Comparison of ENCODE assay signal across 12 cellular contexts in the genomic region with DNA sequence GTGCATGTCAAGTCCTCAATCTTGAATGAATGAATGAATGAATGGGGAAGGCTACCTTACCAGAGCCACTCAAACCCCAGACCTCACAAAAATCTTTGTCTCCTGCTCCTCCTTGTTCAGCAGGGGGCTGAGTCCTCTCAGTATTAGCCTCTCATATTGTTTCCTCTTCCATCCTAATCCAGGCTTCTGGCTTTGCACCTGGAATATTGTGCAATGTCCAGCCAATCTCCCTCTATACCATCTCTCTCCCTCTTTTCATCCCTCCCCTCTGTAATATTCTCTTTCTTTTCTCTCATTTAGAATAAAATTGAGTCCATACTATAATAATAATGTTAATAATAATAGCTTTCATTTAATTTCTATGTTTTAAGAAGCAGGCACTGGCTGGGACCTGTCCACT. TPM values are rescaled to one million over a fixed set of nuclear protein-coding genes. Genes with fewer than 3 reads are reported as not detected.
DNase-seq lines count a peak whose midpoint lies in the region; ATAC-seq and TF ChIP-seq lines count a peak whose summit lies in the region.
"Had no signal": no experiment of that assay in that cellular context is flagged by ENCODE, and none has a peak within 500 bp of the region (broad histone marks: within the 10 kb centered on the region; RNA-seq: fewer than 3 reads in every experiment).

No MANE protein-coding gene starts in this region.

- peaks cover 44% of the 10 kb centered on the region for H3F3A ChIP-seq in DOHH2 (ENCODE audit: control insufficient read depth, insufficient read depth)

- POLR2A ChIA-PET in naive thymus-derived CD4-positive, alpha-beta T cell (lab: Charles Lee), result interaction anchor here (0.5 to 12.7 kb wide), 11 partner anchors 11 to 396 kb away, joined by 3 to 288 read pairs (median 11); partner anchors contain the start of gene ARHGAP25

- peak overlapping the region; percentile 88 for H3K4me3 Mint-ChIP-seq in activated T-helper 17 cell treated with anti-CD3 and anti-CD28 coated beads, Interleukin-2, amount 50 U/mL, for 72 hours
- peak overlapping the region; percentile 77 to 94 (median 82) for H3K4me3 Mint-ChIP-seq in naive thymus-derived CD4-positive, alpha-beta T cell

- TF ChIP-seq CTCF in DOHH2 (IDR thresholded peaks at IDR 0.05; ENCODE audit: low read depth, low read length, poor library complexity, severe bottlenecking), result no peak

- peak overlapping the region; percentile 85 to 99 (median 96) for H3K4me2 ChIP-seq in BLaER1 treated with 17β-estradiol and CSF1 and Interleukin-3, amounts not matched to agents 10 nM and 100 nM
- peak overlapping the region; percentile 83 for H3K4me2 ChIP-seq in DOHH2 (ENCODE audit: low read length)

- no peaks in the 10 kb centered on the region for H3K9me3 ChIP-seq in BLaER1 treated with 17β-estradiol and CSF1 and Interleukin-3, amounts not matched to agents 10 nM and 100 nM (replicated peaks in 1 of 11)
- no peaks in the 10 kb centered on the region for H3K9me3 ChIP-seq in DOHH2 (ENCODE audit: control insufficient read depth, insufficient read depth, low read length)
- no peaks in the 10 kb centered on the region for H3K9me3 ChIP-seq in naive thymus-derived CD4-positive, alpha-beta T cell (ENCODE audit: control insufficient read depth in 2 of 3, low read length in 3 of 3)
- H3K9me3 ChIP-seq: tibial nerve had no signal

- no peaks in the 10 kb centered on the region for H3K9me3 Mint-ChIP-seq in activated T-helper 17 cell treated with anti-CD3 and anti-CD28 coated beads, Interleukin-2, amount 50 U/mL, for 72 hours
- H3K9me3 Mint-ChIP-seq in naive thymus-derived CD4-positive, alpha-beta T cell, result no peaks in the 10 kb centered on the region

- H3K9ac ChIP-seq in BLaER1 treated with 17β-estradiol and CSF1 and Interleukin-3, amounts not matched to agents 10 nM and 100 nM, result peak overlapping the region in 10 of 11 experiments; percentile 2 to 82 (median 78); a peak in 9 of 22 replicates

- H3K27me3 Mint-ChIP-seq in activated T-helper 17 cell treated with anti-CD3 and anti-CD28 coated beads, Interleukin-2, amount 50 U/mL, for 72 hours, result no peaks in the 10 kb centered on the region
- H3K27me3 Mint-ChIP-seq in naive thymus-derived CD4-positive, alpha-beta T cell, result no peaks in the 10 kb centered on the region

- H3K36me3 ChIP-seq in BLaER1 treated with 17β-estradiol and CSF1 and Interleukin-3, amounts not matched to agents 10 nM and 100 nM, result peaks cover 0 to 44% (median 4%) of the 10 kb centered on the region in 11 experiments; a peak in 7 of 22 replicates
- H3K36me3 ChIP-seq in DOHH2 (ENCODE audit: control insufficient read depth, low read length), result no peaks in the 10 kb centered on the region; the same call in 1 of the 2 replicates
- H3K36me3 ChIP-seq in naive thymus-derived CD4-positive, alpha-beta T cell (ENCODE audit: control insufficient read depth in 2 of 3, insufficient read depth in 3 of 3, low read length in 3 of 3), result no peaks in the 10 kb centered on the region
- H3K36me3 ChIP-seq: tibial nerve had no signal

- peaks cover 100% of the 10 kb centered on the region in 10 experiments for H3K4me1 ChIP-seq in BLaER1 treated with 17β-estradiol and CSF1 and Interleukin-3, amounts not matched to agents 10 nM and 100 nM
- H3K4me1 ChIP-seq in DOHH2 (ENCODE audit: control insufficient read depth, low read length), result peaks cover 100% of the 10 kb centered on the region
- H3K4me1 ChIP-seq in naive thymus-derived CD4-positive, alpha-beta T cell (ENCODE audit: control insufficient read depth in 2 of 2, insufficient read depth in 2 of 2, low read length in 2 of 2), result peaks cover 97 to 98% of the 10 kb centered on the region in 2 donors

- no peaks in the 10 kb centered on the region for H3K27me3 ChIP-seq in BLaER1 treated with 17β-estradiol and CSF1 and Interleukin-3, amounts not matched to agents 10 nM and 100 nM
- no peaks in the 10 kb centered on the region for H3K27me3 ChIP-seq in DOHH2 (ENCODE audit: control insufficient read depth, low read length)
- H3K27me3 ChIP-seq in naive thymus-derived CD4-positive, alpha-beta T cell (ENCODE audit: control insufficient read depth in 2 of 2, insufficient read depth in 2 of 2, low read length in 2 of 2), result no peaks in the 10 kb centered on the region
- H3K27me3 ChIP-seq: tibial nerve had no signal

- H3K9me2 ChIP-seq in DOHH2 (replicated peaks; ENCODE audit: control insufficient read depth, low read length), result no peaks in the 10 kb centered on the region

- intact Hi-C loops in naive thymus-derived CD4-positive, alpha-beta T cell (cut with micrococcal nuclease), result loop anchor here (5.0 to 10.0 kb wide), 2 partner anchors 517 to 876 kb away; partner anchors contain the start of genes AAK1 (in 1 of the 2) and PPP3R1 (in 1 of the 2)

- no peak for DNase-seq in naive thymus-derived CD4-positive, alpha-beta T cell
- DNase-seq in NOMO-1 treated with DMSO at 0.1 percent for 48 hours (lab: John Stamatoyannopoulos, UW; ENCODE audit: unreplicated experiment) (no peak), NCI-H1694 (lab: John Stamatoyannopoulos, UW) (no peak), NCI-H345 (lab: John Stamatoyannopoulos, UW) (no peak)
- DNase-seq: activated CD4-positive, alpha-beta T cell treated with anti-CD3 and anti-CD28 coated beads for 1 hour; central memory CD4-positive, alpha-beta T cell; NCI-H1105 had no signal

- H3K4me3 ChIP-seq in BLaER1 treated with 17β-estradiol and CSF1 and Interleukin-3, amounts not matched to agents 10 nM and 100 nM, result no peak overlapping the region; a peak in 1 of 20 replicates
- peak overlapping the region; percentile 65 for H3K4me3 ChIP-seq in DOHH2 (ENCODE audit: low read length)
- H3K4me3 ChIP-seq in naive thymus-derived CD4-positive, alpha-beta T cell (ENCODE audit: low read length), result peak overlapping the region; percentile 36
- H3K4me3 ChIP-seq: tibial nerve had no signal

- H4K20me1 ChIP-seq in BLaER1 treated with 17β-estradiol and CSF1 and Interleukin-3, amounts not matched to agents 10 nM and 100 nM, result no peaks in the 10 kb centered on the region; a peak in 1 of 22 replicates
- H4K20me1 ChIP-seq in DOHH2 (ENCODE audit: control insufficient read depth, insufficient read depth, low read depth, low read length), result no peaks in the 10 kb centered on the region

- no peak for ATAC-seq in activated T-helper 17 cell treated with anti-CD3 and anti-CD28 coated beads, Interleukin-2, amount 50 U/mL, for 72 hours (replicated peaks)
- ATAC-seq in naive thymus-derived CD4-positive, alpha-beta T cell, result no peak

- H3K4me1 Mint-ChIP-seq in activated T-helper 17 cell treated with anti-CD3 and anti-CD28 coated beads, Interleukin-2, amount 50 U/mL, for 72 hours, result peaks cover 87% of the 10 kb centered on the region
- peaks cover 81 to 100% (median 100%) of the 10 kb centered on the region in 7 donors for H3K4me1 Mint-ChIP-seq in naive thymus-derived CD4-positive, alpha-beta T cell

- peaks cover 46% of the 10 kb centered on the region for H3K79me2 ChIP-seq in DOHH2 (ENCODE audit: control insufficient read depth, low read length)

- peaks cover 62% of the 10 kb centered on the region for H3K36me3 Mint-ChIP-seq in activated T-helper 17 cell treated with anti-CD3 and anti-CD28 coated beads, Interleukin-2, amount 50 U/mL, for 72 hours (ENCODE audit: low read depth)
- peaks cover under 1 to 59% (median 15%) of the 10 kb centered on the region in 5 donors for H3K36me3 Mint-ChIP-seq in naive thymus-derived CD4-positive, alpha-beta T cell

- H3K27ac Mint-ChIP-seq in activated T-helper 17 cell treated with anti-CD3 and anti-CD28 coated beads, Interleukin-2, amount 50 U/mL, for 72 hours, result peak overlapping the region; percentile 89
- H3K27ac Mint-ChIP-seq in naive thymus-derived CD4-positive, alpha-beta T cell, result peak overlapping the region in 8 of 9 donors; percentile 93 to 99 (median 97)

- CTCF ChIA-PET in naive thymus-derived CD4-positive, alpha-beta T cell (lab: Charles Lee), result interaction anchor here (1.5 to 2.8 kb wide), 3 partner anchors 11 to 305 kb away, joined by 4 to 21 read pairs (median 8); no protein-coding TSS in a partner anchor

- H3K27ac ChIP-seq in BLaER1 treated with 17β-estradiol and CSF1 and Interleukin-3, amounts not matched to agents 10 nM and 100 nM, result peak overlapping the region; percentile 71 to 97 (median 89); a peak in 21 of 22 replicates
- peak overlapping the region; percentile 88 for H3K27ac ChIP-seq in DOHH2 (ENCODE audit: low read depth, low read length)
- H3K27ac ChIP-seq in naive thymus-derived CD4-positive, alpha-beta T cell (ENCODE audit: low read depth, low read length), result peak overlapping the region; percentile 82

RNA-seq across cellular contexts. Expression of gene ARHGAP25, which starts 34.3 kb away (rescaled TPM):
- total RNA-seq in activated T-helper 17 cell treated with anti-CD3 and anti-CD28 coated beads, Interleukin-2, amount 50 U/mL, for 72 hours, result 10 to 100 TPM; 54.0 to 95.9 TPM
- total RNA-seq in naive thymus-derived CD4-positive, alpha-beta T cell, result 100 to 1,000 TPM in 4 of 5 experiments, 10 to 100 TPM in 1; 68.2 to 139 (median 116) TPM
- 100 to 1,000 TPM in 1 of 2 donors, 10 to 100 TPM in 1; 63.3 to 134 TPM for polyA plus RNA-seq in naive thymus-derived CD4-positive, alpha-beta T cell
- total RNA-seq: epithelial cell of proximal tubule had no signal

Comparison
In these comparisons a context has a peak if more than half of its experiments do, and no peak if none do; other contexts are left out.
1. H3K4me3 ChIP-seq: peak in DOHH2 (single experiment) and naive thymus-derived CD4-positive, alpha-beta T cell (single experiment); none in BLaER1 treated with 17β-estradiol and CSF1 and Interleukin-3, amounts not matched to agents 10 nM and 100 nM (0 of 10).
2. Peak in every context shown above with its lines, with median percentiles within 50 percentile points of each other: H3K27ac ChIP-seq.